Comparison of ENCODE assay signal across 12 cellular contexts in genomic region chr18:2459886-2460285, GRCh38.
"Had no signal": no experiment of that assay in that cellular context is flagged by ENCODE, and none has a peak within 500 bp of the region (broad histone marks: within the 10 kb centered on the region; RNA-seq: fewer than 3 reads in every experiment).

No MANE protein-coding gene starts in this region.

- H3K27me3 ChIP-seq: dorsolateral prefrontal cortex, esophagus muscularis mucosa, heart left ventricle had no signal

- H3K36me3 ChIP-seq: esophagus muscularis mucosa, heart left ventricle, left ventricle myocardium inferior, thoracic aorta had no signal

- H3K4me3 ChIP-seq: dorsolateral prefrontal cortex, esophagus muscularis mucosa, heart left ventricle, left ventricle myocardium inferior, thoracic aorta had no signal

- H3K9me3 ChIP-seq: thoracic aorta had no signal

- H3K27ac ChIP-seq: dorsolateral prefrontal cortex, esophagus muscularis mucosa, heart left ventricle, left ventricle myocardium inferior, thoracic aorta had no signal

- H3K4me1 ChIP-seq: esophagus muscularis mucosa, heart left ventricle had no signal

- DNase-seq: activated CD4-positive, alpha-beta T cell treated with anti-CD3 and anti-CD28 coated beads, Interleukin-2, amount 50 U/mL, for 1 hour; activated CD4-positive, CD25-positive, alpha-beta regulatory T cell; amygdala; dorsolateral prefrontal cortex; heart left ventricle; left ventricle myocardium inferior; mesenchymal stem cell; stimulated activated CD4-positive, alpha-beta T cell treated with anti-CD3 and anti-CD28 coated beads, Interleukin-4, amount 100 ng/mL, for 1 hour; stimulated activated CD8-positive, alpha-beta memory T cell treated with anti-CD3 and anti-CD28 coated beads, Interleukin-4, amount 100 ng/mL, for 48 hours; stimulated activated naive CD8-positive, alpha-beta T cell treated with anti-CD3 and anti-CD28 coated beads, Interleukin-15, amount 100 ng/mL, for 72 hours had no signal
